ENCODE assay signal across 25 cellular contexts in the genomic region with DNA sequence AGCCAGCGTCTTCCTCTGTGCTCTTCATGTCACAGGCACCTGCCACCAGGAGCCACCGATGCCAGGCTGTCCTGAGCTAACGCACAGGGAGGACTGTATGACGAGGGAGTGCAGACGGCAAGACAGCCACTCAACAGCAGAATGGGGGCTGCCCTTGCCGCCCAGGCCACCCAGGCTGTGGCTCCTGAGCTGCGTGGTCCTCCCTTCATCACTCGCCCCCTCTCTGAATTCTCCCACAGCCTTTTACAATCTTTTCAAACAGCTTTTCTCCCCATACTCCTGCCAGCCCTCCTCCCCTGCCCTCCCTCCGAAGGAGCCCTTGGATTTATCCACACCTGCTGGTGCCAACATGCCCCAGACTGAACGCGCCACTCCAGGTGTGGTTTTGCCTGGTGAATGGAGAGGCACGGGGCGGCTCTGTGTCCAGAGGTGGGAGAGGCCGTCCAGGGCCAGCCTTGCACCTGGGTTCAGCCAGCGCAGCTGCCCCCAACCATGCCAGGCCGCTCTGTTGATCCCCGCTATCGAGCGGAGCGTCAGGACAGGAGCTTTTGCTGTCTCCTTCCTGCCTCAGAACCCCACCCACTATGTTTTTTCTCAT. TPM values are rescaled to one million over a fixed set of nuclear protein-coding genes. Genes with fewer than 3 reads are reported as not detected.
"Had no signal": no experiment of that assay in that cellular context is flagged by ENCODE, and none has a peak within 500 bp of the region (broad histone marks: within the 10 kb centered on the region; RNA-seq: fewer than 3 reads in every experiment).

No MANE protein-coding gene starts in this region.

- FAIRE-seq: RCC 7860 had no signal

- H3K36me3 ChIP-seq: breast epithelium had no signal

- ATAC-seq: activated CD8-positive, alpha-beta T cell treated with anti-CD3 and anti-CD28 coated beads for 36 hours; activated T-cell treated with anti-CD3 and anti-CD28 coated beads, Interleukin-2, amount 50 U/mL, for 72 hours had no signal

- H3K9me3 Mint-ChIP-seq: activated CD8-positive, alpha-beta T cell treated with anti-CD3 and anti-CD28 coated beads for 36 hours; activated naive CD4-positive, alpha-beta T cell treated with anti-CD3 and anti-CD28 coated beads, Interleukin-2, amount 10 ng/mL, durations not matched to agents 7 days and 5 days; activated naive CD8-positive, alpha-beta T cell treated with anti-CD3 and anti-CD28 coated beads for 36 hours; activated T-cell treated with anti-CD3 and anti-CD28 coated beads, Interleukin-2, amount 50 U/mL, for 72 hours; activated T-helper 2 cell treated with anti-CD3 and anti-CD28 coated beads, Interferon-gamma antibody, Interleukin-2, Interleukin-4, amounts not matched to agents 10 μg/mL and 5 μg/mL and 100 μg/mL, durations not matched to agents 14 hours and 24 hours and 36 hours; IgD-negative memory B cell had no signal

- H3K4me3 ChIP-seq: breast epithelium had no signal

- H3K36me3 Mint-ChIP-seq: activated naive CD4-positive, alpha-beta T cell treated with anti-CD3 and anti-CD28 coated beads, Interleukin-2, amount 10 ng/mL, durations not matched to agents 7 days and 5 days; activated naive CD8-positive, alpha-beta T cell treated with anti-CD3 and anti-CD28 coated beads for 36 hours; IgD-negative memory B cell had no signal

- H3K4me3 Mint-ChIP-seq: activated CD8-positive, alpha-beta T cell treated with anti-CD3 and anti-CD28 coated beads for 36 hours; activated naive CD4-positive, alpha-beta T cell treated with anti-CD3 and anti-CD28 coated beads, Interleukin-2, amount 10 ng/mL, durations not matched to agents 7 days and 5 days; activated naive CD8-positive, alpha-beta T cell treated with anti-CD3 and anti-CD28 coated beads for 36 hours; activated T-cell treated with anti-CD3 and anti-CD28 coated beads, Interleukin-2, amount 50 U/mL, for 72 hours; IgD-negative memory B cell had no signal

- H3K27ac Mint-ChIP-seq: activated CD8-positive, alpha-beta T cell treated with anti-CD3 and anti-CD28 coated beads for 36 hours; activated naive CD4-positive, alpha-beta T cell treated with anti-CD3 and anti-CD28 coated beads, Interleukin-2, amount 10 ng/mL, durations not matched to agents 7 days and 5 days; activated naive CD8-positive, alpha-beta T cell treated with anti-CD3 and anti-CD28 coated beads for 36 hours; activated T-cell treated with anti-CD3 and anti-CD28 coated beads, Interleukin-2, amount 50 U/mL, for 72 hours; activated T-helper 2 cell treated with anti-CD3 and anti-CD28 coated beads, Interferon-gamma antibody, Interleukin-2, Interleukin-4, amounts not matched to agents 10 μg/mL and 5 μg/mL and 100 μg/mL, durations not matched to agents 14 hours and 24 hours and 36 hours had no signal

- H3K27ac ChIP-seq: breast epithelium, KMS-11, VCaP had no signal

- H3K9me3 ChIP-seq: breast epithelium had no signal

- DNase-seq: activated CD4-positive, CD25-positive, alpha-beta regulatory T cell; activated CD8-positive, alpha-beta memory T cell treated with anti-CD3 and anti-CD28 coated beads, Interleukin-2, amount 50 U/mL, for 4 hours; activated CD8-positive, alpha-beta T cell treated with anti-CD3 and anti-CD28 coated beads for 36 hours; activated gamma-delta T cell treated with Interleukin-2 at 50 U/mL for 16 hours; activated naive CD4-positive, alpha-beta T cell treated with anti-CD3 and anti-CD28 coated beads, Interleukin-2, amount 10 ng/mL, durations not matched to agents 7 days and 5 days; activated naive CD8-positive, alpha-beta T cell treated with anti-CD3 and anti-CD28 coated beads for 36 hours; activated T-cell treated with anti-CD3 and anti-CD28 coated beads, Interleukin-2, amount 50 U/mL, for 72 hours; central memory CD4-positive, alpha-beta T cell; NCI-H1092 treated with DMSO at 0.1 percent for 48 hours; NCI-H1930; NCI-H345; NCI-H510A; NCI-H526 treated with DMSO at 0.1 percent for 48 hours; NCI-H82; SHP77 treated with DMSO at 0.1 percent for 48 hours; T-helper 2 cell; T1000 had no signal

- H3K4me1 Mint-ChIP-seq: activated naive CD8-positive, alpha-beta T cell treated with anti-CD3 and anti-CD28 coated beads for 36 hours had no signal

RNA-seq across cellular contexts. Expression of gene OVOL1, which starts 22.0 kb away (rescaled TPM):
- total RNA-seq: MCF 10A, SK-MEL-5 had no signal
- polyA plus RNA-seq: IgD-negative memory B cell had no signal

RNA-seq across cellular contexts. Expression of gene SNX32, which starts 24.9 kb away (rescaled TPM):
- total RNA-seq: MCF 10A had no signal
